8 cellular contexts compared by ENCODE assay signal in the genomic region with DNA sequence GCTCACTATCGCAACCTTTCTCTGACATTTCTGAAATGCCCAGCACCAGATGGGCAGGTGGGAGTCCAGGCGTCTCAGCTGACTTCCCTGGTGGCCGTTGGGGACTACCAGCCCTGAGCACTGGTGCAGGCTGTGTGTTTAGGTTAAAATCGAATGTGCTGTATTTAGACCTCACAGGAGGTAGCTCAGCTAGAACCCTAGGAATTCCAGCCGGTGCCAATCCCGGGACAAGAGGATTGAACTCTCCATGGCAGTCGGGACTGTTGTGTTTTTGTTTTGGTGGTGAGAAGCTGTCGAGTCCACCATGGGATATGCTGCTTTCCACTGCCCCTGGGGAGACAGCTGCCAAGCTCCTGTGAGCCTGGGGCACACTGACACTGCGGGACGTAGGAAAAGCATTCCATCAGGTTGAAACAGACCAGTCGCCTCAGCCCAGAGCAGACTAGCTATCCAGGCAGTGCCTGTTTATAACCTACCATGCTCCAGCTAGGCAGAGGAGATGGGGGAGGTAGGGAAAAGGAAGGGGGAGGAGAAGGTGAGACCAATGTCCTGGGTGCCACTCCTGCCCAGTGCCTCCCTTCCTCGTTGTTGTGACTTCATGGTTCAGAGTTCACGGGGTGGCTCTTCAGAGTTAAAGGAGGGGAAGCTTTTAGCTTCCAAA. TPM values are rescaled to one million over a fixed set of nuclear protein-coding genes. Genes with fewer than 3 reads are reported as not detected.
DNase-seq lines count a peak whose midpoint lies in the region; ATAC-seq and TF ChIP-seq lines count a peak whose summit lies in the region.

No MANE protein-coding gene starts in this region.

- no peak overlapping the region for H3K4me3 ChIP-seq in colonic mucosa
- H3K4me3 ChIP-seq in body of pancreas: no peak overlapping the region
- no peak overlapping the region for H3K4me3 ChIP-seq in spleen

- peak overlapping the region; percentile 85 for H3K27ac ChIP-seq in colonic mucosa
- no peak overlapping the region for H3K27ac ChIP-seq in body of pancreas
- H3K27ac ChIP-seq in spleen: no peak overlapping the region

- no peaks in the 10 kb centered on the region for H3K27me3 Mint-ChIP-seq in stimulated activated naive CD8-positive, alpha-beta T cell treated with anti-CD3 and anti-CD28 coated beads, Interleukin-15, Interleukin-2, amounts not matched to agents 100 ng/mL and 50 ng/mL, for 24 hours

- intact Hi-C loops in colonic mucosa (cut with DNase I): no loop called here
- intact Hi-C loops in body of pancreas (cut with DNase I): no loop called here
- intact Hi-C loops in spleen (cut with DNase I; ENCODE audit: low total_unique reads): no loop called here

- DNase-seq in stimulated activated naive CD8-positive, alpha-beta T cell treated with anti-CD3 and anti-CD28 coated beads, Interleukin-15, Interleukin-2, amounts not matched to agents 100 U/mL and 50 U/mL, for 24 hours: no peak
- DNase-seq in colonic mucosa: peak; percentile 78
- peak; percentile 77 to 90 for DNase-seq in lung microvascular endothelial cell (ENCODE audit: low read depth in 2 of 2)
- no peak for DNase-seq in body of pancreas
- DNase-seq in erythroblast (lab: John Stamatoyannopoulos, UW): no peak
- no peak for DNase-seq in spleen

- H3K36me3 Mint-ChIP-seq in stimulated activated naive CD8-positive, alpha-beta T cell treated with anti-CD3 and anti-CD28 coated beads, Interleukin-15, Interleukin-2, amounts not matched to agents 100 ng/mL and 50 ng/mL, for 24 hours (ENCODE audit: low read depth): peaks cover 31% of the 10 kb centered on the region

- H3K9me3 Mint-ChIP-seq in stimulated activated naive CD8-positive, alpha-beta T cell treated with anti-CD3 and anti-CD28 coated beads, Interleukin-15, Interleukin-2, amounts not matched to agents 100 ng/mL and 50 ng/mL, for 24 hours: no peaks in the 10 kb centered on the region

- H3K4me3 Mint-ChIP-seq in stimulated activated naive CD8-positive, alpha-beta T cell treated with anti-CD3 and anti-CD28 coated beads, Interleukin-15, Interleukin-2, amounts not matched to agents 100 ng/mL and 50 ng/mL, for 24 hours: no peak overlapping the region

- H3K4me1 Mint-ChIP-seq in stimulated activated naive CD8-positive, alpha-beta T cell treated with anti-CD3 and anti-CD28 coated beads, Interleukin-15, Interleukin-2, amounts not matched to agents 100 ng/mL and 50 ng/mL, for 24 hours (ENCODE audit: low read depth): peaks cover 63% of the 10 kb centered on the region

- ATAC-seq in stimulated activated naive CD8-positive, alpha-beta T cell treated with anti-CD3 and anti-CD28 coated beads, Interleukin-15, Interleukin-2, amounts not matched to agents 100 U/mL and 50 U/mL, for 24 hours: no peak
- ATAC-seq in HG02798 (IDR thresholded peaks at IDR 0.05; ENCODE audit: poor library complexity, unreplicated experiment) (no peak), body of pancreas (no peak)

- H3K27ac Mint-ChIP-seq in stimulated activated naive CD8-positive, alpha-beta T cell treated with anti-CD3 and anti-CD28 coated beads, Interleukin-15, Interleukin-2, amounts not matched to agents 100 ng/mL and 50 ng/mL, for 24 hours: peak overlapping the region; percentile 64

- H3K9ac ChIP-seq in colonic mucosa (ENCODE audit: low read depth in 2 of 2, low read length in 2 of 2): peak overlapping the region; percentile 4 to 72

- no peak for TF ChIP-seq CTCF in colonic mucosa (IDR thresholded peaks at IDR 0.05)
- no peak for TF ChIP-seq CTCF in body of pancreas (IDR thresholded peaks at IDR 0.05)
- TF ChIP-seq CTCF in spleen (IDR thresholded peaks at IDR 0.05 in 8 of 11, conservative IDR thresholded peaks at IDR 0.05 in 3 of 11): no peak

- no peaks in the 10 kb centered on the region for H3K9me3 ChIP-seq in colonic mucosa
- H3K9me3 ChIP-seq in body of pancreas: no peaks in the 10 kb centered on the region
- no peaks in the 10 kb centered on the region for H3K9me3 ChIP-seq in spleen

- H3K27me3 ChIP-seq in colonic mucosa (no peaks in the 10 kb centered on the region), body of pancreas (no peaks in the 10 kb centered on the region), spleen (replicated peaks in 1 of 7) (no peaks in the 10 kb centered on the region)

- 90 to 93% methylated on average over 13 of the region's 13 CpGs for WGBS in body of pancreas, 2 donors
- 83 to 90% (median 87%) methylated on average over 9 to 13 of the region's 13 CpGs for WGBS in spleen, 5 donors

- H3K36me3 ChIP-seq in colonic mucosa (no peaks in the 10 kb centered on the region), body of pancreas (replicated peaks in 1 of 2; ENCODE audit: insufficient read depth in 1 of 2, low read depth in 2 of 2) (no peaks in the 10 kb centered on the region), spleen (peaks cover 0 to 23% (median 0%) of the 10 kb centered on the region in 6 donors)

- no peak for TF ChIP-seq POLR2A in body of pancreas (IDR thresholded peaks at IDR 0.05)
- TF ChIP-seq POLR2A in erythroblast (IDR thresholded peaks at IDR 0.05; ENCODE audit: low read length): no peak
- TF ChIP-seq POLR2A in spleen (IDR thresholded peaks at IDR 0.05): no peak

- H3K4me1 ChIP-seq in colonic mucosa (peaks cover 51% of the 10 kb centered on the region), body of pancreas (peaks cover 12% of the 10 kb centered on the region), spleen (peaks cover 0 to 23% (median 4%) of the 10 kb centered on the region in 6 donors)

RNA-seq across cellular contexts. Expression of a gene that starts 52.9 kb away (rescaled TPM):
- total RNA-seq in colonic mucosa (100 to 1,000 TPM; 194 TPM), lung microvascular endothelial cell (98.7 and 140 TPM in 2 replicates), body of pancreas (10 to 100 TPM; 16.6 to 24.4 TPM), spleen (10 to 100 TPM; 18.6 to 50.8 (median 36.4) TPM)
- polyA plus RNA-seq in spleen: 1 to 10 TPM; 1.9 to 4.6 (median 2.2) TPM

Comparison
In these comparisons a context has a peak if more than half of its experiments do, and no peak if none do; other contexts are left out.
1. DNase-seq: peak in colonic mucosa (single experiment) and lung microvascular endothelial cell (2 of 2); none in stimulated activated naive CD8-positive, alpha-beta T cell treated with anti-CD3 and anti-CD28 coated beads, Interleukin-15, Interleukin-2, amounts not matched to agents 100 U/mL and 50 U/mL, for 24 hours (single experiment), body of pancreas (0 of 4), erythroblast (0 of 2) and spleen (single experiment).